In genomic region chr20:39245685-39246311, GRCh38 we compare ENCODE assay signal across 23 cellular contexts.
"Had no signal": no experiment of that assay in that cellular context is flagged by ENCODE, and none has a peak within 500 bp of the region (broad histone marks: within the 10 kb centered on the region; RNA-seq: fewer than 3 reads in every experiment).

No MANE protein-coding gene starts in this region.

- FAIRE-seq: frontal cortex, small intestine had no signal

- H3K4me1 ChIP-seq: esophagus muscularis mucosa, upper lobe of left lung had no signal

- H2AFZ ChIP-seq: hepatocyte had no signal

- DNase-seq: activated B cell treated with CpG ODN at 0.5 μM for 24 hours; activated CD4-positive, alpha-beta T cell treated with anti-CD3 and anti-CD28 coated beads for 36 hours; activated CD8-positive, alpha-beta memory T cell treated with anti-CD3 and anti-CD28 coated beads, Interleukin-2, amount 50 U/mL, for 48 hours; activated naive CD4-positive, alpha-beta T cell treated with Interleukin-2 at 50 U/mL for 16 hours; activated T-cell treated with anti-CD3 and anti-CD28 coated beads, Interleukin-2, amount 50 U/mL, for 4 hours; amygdala; cerebellar nuclear complex; glutamatergic neuron; left ventricle myocardium superior; midbrain; nucleus accumbens; small intestine; stimulated activated CD4-positive, alpha-beta T cell treated with anti-CD3 and anti-CD28 coated beads, Interleukin-15, amount 100 ng/mL, for 24 hours; stimulated activated CD8-positive, alpha-beta memory T cell treated with anti-CD3 and anti-CD28 coated beads, Interleukin-4, amount 100 ng/mL, for 48 hours; stimulated activated naive CD4-positive, alpha-beta T cell treated with Interleukin-2 at 50 U/mL for 16 hours; T1000; upper lobe of left lung had no signal

- ATAC-seq: activated CD4-positive, alpha-beta T cell treated with anti-CD3 and anti-CD28 coated beads for 36 hours; activated T-cell treated with anti-CD3 and anti-CD28 coated beads, Interleukin-2, amount 50 U/mL, for 4 hours; left ventricle myocardium superior; sciatic nerve had no signal

- H3K4me3 ChIP-seq: coronary artery, esophagus muscularis mucosa, hepatocyte, upper lobe of left lung had no signal

- H3K79me2 ChIP-seq: hepatocyte had no signal

- H3K27me3 Mint-ChIP-seq: activated CD4-positive, alpha-beta T cell treated with anti-CD3 and anti-CD28 coated beads for 36 hours had no signal

- H3K9me3 ChIP-seq: upper lobe of left lung had no signal

- H3K27ac ChIP-seq: coronary artery, esophagus muscularis mucosa, hepatocyte, upper lobe of left lung had no signal

- H3K36me3 ChIP-seq: esophagus muscularis mucosa, upper lobe of left lung had no signal

- H3K27me3 ChIP-seq: hepatocyte, upper lobe of left lung had no signal

- H3K27ac Mint-ChIP-seq: activated B cell treated with CpG ODN at 0.5 μM for 24 hours; activated CD4-positive, alpha-beta T cell treated with anti-CD3 and anti-CD28 coated beads for 36 hours; nephron had no signal

- H3K4me1 Mint-ChIP-seq: activated B cell treated with CpG ODN at 0.5 μM for 24 hours, nephron had no signal

- H3K4me3 Mint-ChIP-seq: activated B cell treated with CpG ODN at 0.5 μM for 24 hours; activated CD4-positive, alpha-beta T cell treated with anti-CD3 and anti-CD28 coated beads for 36 hours; activated T-cell treated with anti-CD3 and anti-CD28 coated beads, Interleukin-2, amount 50 U/mL, for 4 hours; nephron had no signal

- H3K4me2 ChIP-seq: hepatocyte had no signal
